In genomic region chr7:80821781-80822180, GRCh38 we compare ENCODE assay signal across 16 cellular contexts.
"Had no signal": no experiment of that assay in that cellular context is flagged by ENCODE, and none has a peak within 500 bp of the region (broad histone marks: within the 10 kb centered on the region; RNA-seq: fewer than 3 reads in every experiment).

No MANE protein-coding gene starts in this region.

- H3K4me3 Mint-ChIP-seq: activated CD4-positive, alpha-beta memory T cell treated with anti-CD3 and anti-CD28 coated beads for 36 hours; activated T-cell treated with anti-CD3 and anti-CD28 coated beads, Interleukin-2, amount 50 U/mL, for 4 hours; naive thymus-derived CD8-positive, alpha-beta T cell; stimulated activated naive CD8-positive, alpha-beta T cell treated with anti-CD3 and anti-CD28 coated beads, Interleukin-15, Interleukin-2, amounts not matched to agents 100 ng/mL and 50 ng/mL, for 24 hours; T-helper 2 cell treated with Interferon-gamma antibody and Interleukin-4, amounts not matched to agents 5 μg/mL and 100 μg/mL, for 36 hours had no signal

- H3K27ac ChIP-seq: esophagus squamous epithelium, gastrocnemius medialis, upper lobe of right lung had no signal

- H3K36me3 Mint-ChIP-seq: activated CD4-positive, alpha-beta memory T cell treated with anti-CD3 and anti-CD28 coated beads for 36 hours; activated naive CD4-positive, alpha-beta T cell treated with anti-CD3 and anti-CD28 coated beads, Interleukin-2, amount 50 U/mL, for 72 hours; naive thymus-derived CD8-positive, alpha-beta T cell had no signal

- H3K4me3 ChIP-seq: esophagus squamous epithelium, gastrocnemius medialis, lung, upper lobe of right lung had no signal

- H3K36me3 ChIP-seq: esophagus squamous epithelium, gastrocnemius medialis, upper lobe of right lung had no signal

- H3K9me3 ChIP-seq: esophagus squamous epithelium, gastrocnemius medialis, upper lobe of right lung had no signal

- H3K27ac Mint-ChIP-seq: activated CD4-positive, alpha-beta memory T cell treated with anti-CD3 and anti-CD28 coated beads for 36 hours; activated naive CD4-positive, alpha-beta T cell treated with anti-CD3 and anti-CD28 coated beads, Interleukin-2, amount 50 U/mL, for 72 hours; naive thymus-derived CD8-positive, alpha-beta T cell; stimulated activated naive CD8-positive, alpha-beta T cell treated with anti-CD3 and anti-CD28 coated beads, Interleukin-15, Interleukin-2, amounts not matched to agents 100 ng/mL and 50 ng/mL, for 24 hours; T-helper 2 cell treated with Interferon-gamma antibody and Interleukin-4, amounts not matched to agents 5 μg/mL and 100 μg/mL, for 36 hours had no signal

- H3K9me3 Mint-ChIP-seq: activated CD4-positive, alpha-beta memory T cell treated with anti-CD3 and anti-CD28 coated beads for 36 hours; stimulated activated naive CD8-positive, alpha-beta T cell treated with anti-CD3 and anti-CD28 coated beads, Interleukin-15, Interleukin-2, amounts not matched to agents 100 ng/mL and 50 ng/mL, for 24 hours; T-helper 2 cell treated with Interferon-gamma antibody and Interleukin-4, amounts not matched to agents 5 μg/mL and 100 μg/mL, for 36 hours had no signal

- H3K4me1 Mint-ChIP-seq: naive thymus-derived CD8-positive, alpha-beta T cell had no signal

- H3K27me3 Mint-ChIP-seq: activated CD4-positive, alpha-beta memory T cell treated with anti-CD3 and anti-CD28 coated beads for 36 hours; stimulated activated naive CD8-positive, alpha-beta T cell treated with anti-CD3 and anti-CD28 coated beads, Interleukin-15, Interleukin-2, amounts not matched to agents 100 ng/mL and 50 ng/mL, for 24 hours had no signal

- DNase-seq: activated CD4-positive, alpha-beta memory T cell treated with anti-CD3 and anti-CD28 coated beads for 36 hours; activated effector memory CD4-positive, alpha-beta T cell treated with anti-CD3 and anti-CD28 coated beads, Interleukin-2, amount 50 U/mL, for 16 hours; activated T-cell treated with anti-CD3 and anti-CD28 coated beads, Interleukin-2, amount 50 U/mL, for 4 hours; amygdala; cerebellar nuclear complex; esophagus squamous epithelium; gastrocnemius medialis; hippocampal formation; left cardiac atrium; naive thymus-derived CD8-positive, alpha-beta T cell; stimulated activated CD4-positive, alpha-beta T cell treated with anti-CD3 and anti-CD28 coated beads, Interleukin-4, amount 100 ng/mL, for 1 hour; upper lobe of right lung had no signal

- H3K27me3 ChIP-seq: esophagus squamous epithelium, gastrocnemius medialis, upper lobe of right lung had no signal
